In the genomic region with DNA sequence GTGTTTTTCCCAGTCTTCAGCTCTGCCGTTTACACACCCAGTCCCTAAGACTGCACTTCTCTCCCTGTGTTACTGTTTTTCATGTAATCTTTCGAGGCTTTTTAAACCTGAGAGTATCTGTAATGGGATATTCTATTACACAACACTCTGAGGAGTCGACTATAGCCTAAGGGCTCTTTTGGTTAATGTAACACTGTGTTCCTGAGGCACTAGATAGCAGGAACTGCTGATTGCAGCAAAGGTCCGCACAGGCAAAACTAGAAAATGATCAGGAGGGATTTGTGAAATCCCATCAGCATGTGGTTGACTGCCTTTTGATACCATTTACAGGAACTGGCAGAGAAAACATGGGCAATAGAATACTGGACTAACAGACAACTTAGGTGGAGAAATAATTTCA, we compare ENCODE assay signal across 29 cellular contexts.
DNase-seq lines count a peak whose midpoint lies in the region; FAIRE-seq and TF ChIP-seq lines count a peak whose summit lies in the region.
"Had no signal": no experiment of that assay in that cellular context is flagged by ENCODE, and none has a peak within 500 bp of the region (broad histone marks: within the 10 kb centered on the region; RNA-seq: fewer than 3 reads in every experiment).

No MANE protein-coding gene starts in this region.

- H3K4me1 ChIP-seq in breast epithelium (no peaks in the 10 kb centered on the region), adipocyte (ENCODE audit: control insufficient read depth, insufficient read depth, low read length) (peaks cover 5% of the 10 kb centered on the region), mesendoderm (ENCODE audit: control insufficient read depth, low read depth, low read length) (no peaks in the 10 kb centered on the region), Peyer's patch (no peaks in the 10 kb centered on the region)
- no peaks in the 10 kb centered on the region for H3K4me1 ChIP-seq in CD8-positive, alpha-beta memory T cell (ENCODE audit: insufficient read depth, low read length)
- H3K4me1 ChIP-seq: A549, HAP-1, heart left ventricle, left ventricle myocardium inferior had no signal

- H3K4me2 ChIP-seq in mesendoderm (ENCODE audit: low read length): no peak overlapping the region
- H3K4me2 ChIP-seq: A549 had no signal

- POLR2A ChIA-PET in MCF 10A (lab: Yijun Ruan, JAX): interaction anchor here (0.6 to 2.4 kb wide), 8 partner anchors 10 to 308 kb away, joined by 3 to 11 read pairs (median 4); no protein-coding TSS in a partner anchor
- POLR2A ChIA-PET in CD8-positive, alpha-beta memory T cell (lab: Charles Lee): no interaction called here

- no peak overlapping the region for H3K4ac ChIP-seq in mesendoderm (ENCODE audit: low read depth, low read length)

- H3K79me1 ChIP-seq in mesendoderm (ENCODE audit: low read length): no peaks in the 10 kb centered on the region

- no peak overlapping the region for H2BK5ac ChIP-seq in mesendoderm (ENCODE audit: low read length)

- FAIRE-seq in frontal cortex (lab: Jason Lieb, UNC): no peak
- FAIRE-seq: A549, endometrium, GM12891, K562, small intestine had no signal

- H3K9me3 Mint-ChIP-seq in MCF 10A (ENCODE audit: unreplicated experiment): no peaks in the 10 kb centered on the region
- peaks cover 2 to 27% (median 9%) of the 10 kb centered on the region in 5 donors for H3K9me3 Mint-ChIP-seq in CD8-positive, alpha-beta memory T cell
- H3K9me3 Mint-ChIP-seq: T-helper 2 cell treated with Interferon-gamma antibody and Interleukin-4, amounts not matched to agents 5 μg/mL and 100 μg/mL, for 36 hours had no signal

- H3K9ac ChIP-seq in adipocyte (ENCODE audit: low read length): no peak overlapping the region
- H3K9ac ChIP-seq in mesendoderm (ENCODE audit: low read length): no peak overlapping the region

- no peaks in the 10 kb centered on the region for H3K9me3 ChIP-seq in breast epithelium
- no peaks in the 10 kb centered on the region for H3K9me3 ChIP-seq in adipocyte (ENCODE audit: control insufficient read depth, low read length)
- no peaks in the 10 kb centered on the region for H3K9me3 ChIP-seq in Peyer's patch
- H3K9me3 ChIP-seq in CD8-positive, alpha-beta memory T cell (ENCODE audit: low read length): no peaks in the 10 kb centered on the region
- H3K9me3 ChIP-seq: A549, HAP-1, heart left ventricle, left ventricle myocardium inferior, testis had no signal

- no peak overlapping the region for H4K8ac ChIP-seq in mesendoderm (ENCODE audit: low read depth, low read length)

- H2BK15ac ChIP-seq in mesendoderm (replicated peaks; ENCODE audit: low read depth): no peak overlapping the region

- DNase-seq in MCF 10A (ENCODE audit: unreplicated experiment): peak; percentile 74
- no peak for DNase-seq in breast epithelium (ENCODE audit: low spot score in 2 of 2)
- DNase-seq in adipocyte (ENCODE audit: low read depth): peak; percentile 10
- peak; percentile 11 for DNase-seq in mesendoderm
- DNase-seq in frontal cortex (ENCODE audit: low spot score in 2 of 2): no peak
- DNase-seq in Peyer's patch: no peak
- DNase-seq in CD8-positive, alpha-beta memory T cell: no peak
- DNase-seq in G401 (ENCODE audit: low spot score): no peak
- DNase-seq: activated CD4-positive, alpha-beta memory T cell treated with anti-CD3 and anti-CD28 coated beads for 36 hours; activated gamma-delta T cell treated with Interleukin-2 at 50 U/mL for 16 hours; COR-L47; DMS79; heart left ventricle; left ventricle myocardium inferior; MV-4-11; NCI-H1930; NCI-H446; small intestine; stimulated activated CD4-positive, alpha-beta T cell treated with anti-CD3 and anti-CD28 coated beads, Interleukin-2, amount 100 ng/mL, for 48 hours; stimulated activated naive CD4-positive, alpha-beta T cell; testis had no signal

- H3K27ac Mint-ChIP-seq in MCF 10A (ENCODE audit: low read depth, unreplicated experiment): peak overlapping the region; percentile 14
- H3K27ac Mint-ChIP-seq in CD8-positive, alpha-beta memory T cell: no peak overlapping the region
- H3K27ac Mint-ChIP-seq: activated CD4-positive, alpha-beta memory T cell treated with anti-CD3 and anti-CD28 coated beads for 36 hours; progenitor cell of endocrine pancreas; T-helper 2 cell treated with Interferon-gamma antibody and Interleukin-4, amounts not matched to agents 5 μg/mL and 100 μg/mL, for 36 hours; WTC11 had no signal

- BruUV-seq in MCF 10A (replicated peaks; lab: Mats Ljungman, UMichigan): no TSS peak

- peak overlapping the region; percentile 3 for H3K4me3 Mint-ChIP-seq in MCF 10A (ENCODE audit: unreplicated experiment)
- no peak overlapping the region for H3K4me3 Mint-ChIP-seq in CD8-positive, alpha-beta memory T cell
- H3K4me3 Mint-ChIP-seq: activated CD4-positive, alpha-beta memory T cell treated with anti-CD3 and anti-CD28 coated beads for 36 hours; T-helper 2 cell treated with Interferon-gamma antibody and Interleukin-4, amounts not matched to agents 5 μg/mL and 100 μg/mL, for 36 hours; WTC11 had no signal

- H2AK5ac ChIP-seq in mesendoderm (ENCODE audit: low read length): no peak overlapping the region

- H3K27ac ChIP-seq in breast epithelium (no peak overlapping the region), mesendoderm (ENCODE audit: low read depth, low read length) (no peak overlapping the region), Peyer's patch (no peak overlapping the region)
- H3K27ac ChIP-seq in CD8-positive, alpha-beta memory T cell (ENCODE audit: low read depth, low read length): no peak overlapping the region
- H3K27ac ChIP-seq: A549, heart left ventricle, left ventricle myocardium inferior, testis had no signal

- intact Hi-C loops in MCF 10A (cut with micrococcal nuclease): no loop called here
- intact Hi-C loops in breast epithelium (cut with DNase I; ENCODE audit: low total_unique reads): no loop called here

- H3K27me3 ChIP-seq in breast epithelium (no peaks in the 10 kb centered on the region), adipocyte (replicated peaks; ENCODE audit: control insufficient read depth, insufficient read depth, low read length) (no peaks in the 10 kb centered on the region), mesendoderm (ENCODE audit: insufficient read depth, low read length, poor library complexity) (no peaks in the 10 kb centered on the region), Peyer's patch (no peaks in the 10 kb centered on the region)
- H3K27me3 ChIP-seq in CD8-positive, alpha-beta memory T cell (ENCODE audit: insufficient read depth, low read length, poor library complexity, severe bottlenecking): no peaks in the 10 kb centered on the region
- H3K27me3 ChIP-seq: heart left ventricle, testis had no signal

- no peaks in the 10 kb centered on the region for H3K36me3 Mint-ChIP-seq in MCF 10A (ENCODE audit: insufficient read depth, unreplicated experiment)
- H3K36me3 Mint-ChIP-seq in CD8-positive, alpha-beta memory T cell: no peaks in the 10 kb centered on the region
- H3K36me3 Mint-ChIP-seq: activated CD4-positive, alpha-beta memory T cell treated with anti-CD3 and anti-CD28 coated beads for 36 hours had no signal

- TF ChIP-seq CTCF in MCF 10A (IDR thresholded peaks at IDR 0.05; ENCODE audit: unreplicated experiment): no peak
- no peak for TF ChIP-seq CTCF in breast epithelium (IDR thresholded peaks at IDR 0.05)
- TF ChIP-seq CTCF in Peyer's patch (IDR thresholded peaks at IDR 0.05): no peak

- no peak overlapping the region for H2BK120ac ChIP-seq in mesendoderm (ENCODE audit: low read depth, low read length)

- no peaks in the 10 kb centered on the region for H3K27me3 Mint-ChIP-seq in MCF 10A (ENCODE audit: insufficient read depth, unreplicated experiment)
- no peaks in the 10 kb centered on the region for H3K27me3 Mint-ChIP-seq in CD8-positive, alpha-beta memory T cell
- H3K27me3 Mint-ChIP-seq: activated CD4-positive, alpha-beta memory T cell treated with anti-CD3 and anti-CD28 coated beads for 36 hours; progenitor cell of endocrine pancreas had no signal

- in situ Hi-C loops in G401 (cut with HindIII; ENCODE audit: low sequenced_read_pairs): no loop called here

- H3K23ac ChIP-seq in mesendoderm (ENCODE audit: low read length): no peak overlapping the region

- no peak overlapping the region for H4K5ac ChIP-seq in mesendoderm (ENCODE audit: low read length)

- WGBS in mesendoderm (ENCODE audit: extremely low coverage, insufficient coverage, low lambda C conversion rate): no CpG with 5 or more reads among the region's 4 CpGs

- TF ChIP-seq POLR2A in breast epithelium (IDR thresholded peaks at IDR 0.05) (no peak), Peyer's patch (IDR thresholded peaks at IDR 0.05) (no peak)

- CTCF ChIA-PET in MCF 10A (lab: Yijun Ruan, JAX): interaction anchor here (0.6 kb wide), 1 partner anchor 24 kb away, joined by 3 read pairs; no protein-coding TSS in a partner anchor
- CTCF ChIA-PET in CD8-positive, alpha-beta memory T cell (lab: Charles Lee): no interaction called here

- H3K18ac ChIP-seq in mesendoderm (ENCODE audit: low read length): no peak overlapping the region

- no peak overlapping the region for H3K56ac ChIP-seq in mesendoderm (ENCODE audit: low read length)

- H3K36me3 ChIP-seq in breast epithelium (no peaks in the 10 kb centered on the region), adipocyte (ENCODE audit: control insufficient read depth, insufficient read depth, low read length, severe bottlenecking) (no peaks in the 10 kb centered on the region), mesendoderm (ENCODE audit: control insufficient read depth, insufficient read depth, low read length) (no peaks in the 10 kb centered on the region), Peyer's patch (no peaks in the 10 kb centered on the region)
- H3K36me3 ChIP-seq in CD8-positive, alpha-beta memory T cell (ENCODE audit: insufficient read depth, low read length): no peaks in the 10 kb centered on the region
- H3K36me3 ChIP-seq: HAP-1, heart left ventricle, left ventricle myocardium inferior had no signal

- H3K4me1 Mint-ChIP-seq in MCF 10A (ENCODE audit: insufficient read depth, unreplicated experiment): peaks cover 30% of the 10 kb centered on the region
- no peaks in the 10 kb centered on the region for H3K4me1 Mint-ChIP-seq in CD8-positive, alpha-beta memory T cell
- H3K4me1 Mint-ChIP-seq: WTC11 had no signal

- no peak overlapping the region for H3K4me3 ChIP-seq in breast epithelium
- no peak overlapping the region for H3K4me3 ChIP-seq in adipocyte (ENCODE audit: low read length)
- no peak overlapping the region for H3K4me3 ChIP-seq in mesendoderm (ENCODE audit: low read length)
- H3K4me3 ChIP-seq in Peyer's patch: no peak overlapping the region
- H3K4me3 ChIP-seq in CD8-positive, alpha-beta memory T cell (ENCODE audit: low read length): no peak overlapping the region
- H3K4me3 ChIP-seq: A549, HAP-1, heart left ventricle, K562, left ventricle myocardium inferior, testis had no signal

- H3K79me2 ChIP-seq in mesendoderm (ENCODE audit: control insufficient read depth, insufficient read depth, low read length): no peaks in the 10 kb centered on the region

Comparison
In these comparisons a context has a peak if more than half of its experiments do, and no peak if none do; other contexts are left out.
1. DNase-seq: peak in MCF 10A (single experiment), adipocyte (single experiment) and mesendoderm (single experiment); none in breast epithelium (0 of 2), frontal cortex (0 of 2), Peyer's patch (0 of 3), CD8-positive, alpha-beta memory T cell (0 of 5) and G401 (single experiment).